19 cellular contexts compared by ENCODE assay signal in genomic region chr21:34878940-34879339, GRCh38.
DNase-seq lines count a peak whose midpoint lies in the region; ATAC-seq, FAIRE-seq and TF ChIP-seq lines count a peak whose summit lies in the region.
"Had no signal": no experiment of that assay in that cellular context is flagged by ENCODE, and none has a peak within 500 bp of the region (broad histone marks: within the 10 kb centered on the region; RNA-seq: fewer than 3 reads in every experiment).

No MANE protein-coding gene starts in this region.

- H3K4me3 Mint-ChIP-seq in HFFc6: no peak overlapping the region
- no peak overlapping the region for H3K4me3 Mint-ChIP-seq in astrocyte (ENCODE audit: unreplicated experiment)
- no peak overlapping the region for H3K4me3 Mint-ChIP-seq in stimulated activated naive B cell treated with anti-CD40 and anti-IgM and Interleukin-4, amounts not matched to agents 10 μg/mL and 1 μg/mL and 100 μg/mL, for 72 hours
- H3K4me3 Mint-ChIP-seq: H9, memory B cell, neural crest cell had no signal

- ATAC-seq in stimulated activated naive B cell treated with anti-CD40 and anti-IgM and Interleukin-4, amounts not matched to agents 10 μg/mL and 1 μg/mL and 100 μg/mL, for 72 hours (replicated peaks): no peak
- ATAC-seq in HG03135 (IDR thresholded peaks at IDR 0.05; ENCODE audit: unreplicated experiment) (no peak), HG03469 (IDR thresholded peaks at IDR 0.05; ENCODE audit: unreplicated experiment) (no peak)
- ATAC-seq: right cardiac atrium had no signal

- no peak overlapping the region for H3K27ac ChIP-seq in BLaER1
- no peak overlapping the region for H3K27ac ChIP-seq in astrocyte (ENCODE audit: low read depth, low read length)
- no peak overlapping the region for H3K27ac ChIP-seq in mesenchymal stem cell (ENCODE audit: low read length, poor library complexity, severe bottlenecking)
- H3K27ac ChIP-seq: WERI-Rb-1 had no signal

- H3K4ac ChIP-seq in mesenchymal stem cell (ENCODE audit: low read depth in 1 of 2, low read length in 2 of 2): no peak overlapping the region

- 100% methylated on average over 1 of the region's 2 CpGs for WGBS in mesenchymal stem cell

- no peak overlapping the region for H2BK5ac ChIP-seq in mesenchymal stem cell (ENCODE audit: low read depth, low read length, poor library complexity, severe bottlenecking)

- no peak overlapping the region for H2BK15ac ChIP-seq in mesenchymal stem cell (ENCODE audit: low read depth, poor library complexity, severe bottlenecking)

- H3K9ac ChIP-seq in BLaER1 (no peak overlapping the region), astrocyte (ENCODE audit: low read length) (peak overlapping the region; percentile 9), mesenchymal stem cell (ENCODE audit: low read length) (peak overlapping the region; percentile 100)

- H3K27me3 ChIP-seq in BLaER1 (no peaks in the 10 kb centered on the region), astrocyte (ENCODE audit: insufficient read depth, low read length) (no peaks in the 10 kb centered on the region), mesenchymal stem cell (ENCODE audit: control insufficient read depth in 1 of 2, insufficient read depth in 1 of 2, low read length in 2 of 2) (no peaks in the 10 kb centered on the region)

- FAIRE-seq in astrocyte (lab: Jason Lieb, UNC): no peak

- H3K9me3 Mint-ChIP-seq in HFFc6 (no peaks in the 10 kb centered on the region; the same call in 1 of the 2 replicates), astrocyte (ENCODE audit: unreplicated experiment) (no peaks in the 10 kb centered on the region)
- H3K9me3 Mint-ChIP-seq in stimulated activated naive B cell treated with anti-CD40 and anti-IgM and Interleukin-4, amounts not matched to agents 10 μg/mL and 1 μg/mL and 100 μg/mL, for 72 hours: no peaks in the 10 kb centered on the region
- H3K9me3 Mint-ChIP-seq: H9, memory B cell, neural crest cell had no signal

- no peak overlapping the region for H2BK120ac ChIP-seq in mesenchymal stem cell (ENCODE audit: low read depth, low read length)

- H3K4me3 ChIP-seq in BLaER1 (no peak overlapping the region), astrocyte (ENCODE audit: insufficient read depth, low read depth, low read length) (no peak overlapping the region), mesenchymal stem cell (ENCODE audit: insufficient read depth in 1 of 2, low read depth in 1 of 2, low read length in 2 of 2) (no peak overlapping the region)

- H4K8ac ChIP-seq in mesenchymal stem cell (ENCODE audit: low read length): no peak overlapping the region

- H3K4me2 ChIP-seq in BLaER1 (peak overlapping the region; percentile 30), astrocyte (ENCODE audit: low read length) (peak overlapping the region; percentile 56), mesenchymal stem cell (ENCODE audit: low read length, poor library complexity, severe bottlenecking) (no peak overlapping the region)

- no peak overlapping the region for H4K91ac ChIP-seq in mesenchymal stem cell (ENCODE audit: low read length)

- H4K20me1 ChIP-seq in BLaER1 (peaks cover 100% of the 10 kb centered on the region), astrocyte (ENCODE audit: insufficient read depth, low read length) (peaks cover 63% of the 10 kb centered on the region)

- no peaks in the 10 kb centered on the region for H3K9me3 ChIP-seq in BLaER1
- no peaks in the 10 kb centered on the region for H3K9me3 ChIP-seq in astrocyte (ENCODE audit: insufficient read depth, low read depth, low read length)
- H3K9me3 ChIP-seq in mesenchymal stem cell (ENCODE audit: control insufficient read depth, low read length): no peaks in the 10 kb centered on the region

- no peak overlapping the region for H2BK12ac ChIP-seq in mesenchymal stem cell (ENCODE audit: low read length in 2 of 2)

- H3K4me1 ChIP-seq in BLaER1 (peaks cover 100% of the 10 kb centered on the region), astrocyte (ENCODE audit: insufficient read depth, low read length) (peaks cover 42% of the 10 kb centered on the region), mesenchymal stem cell (ENCODE audit: control insufficient read depth, insufficient read depth, low read depth, low read length) (peaks cover 9% of the 10 kb centered on the region)

- peaks cover 6% of the 10 kb centered on the region; the same call in 1 of the 2 replicates for H3K27me3 Mint-ChIP-seq in HFFc6 (ENCODE audit: insufficient read depth)
- no peaks in the 10 kb centered on the region for H3K27me3 Mint-ChIP-seq in astrocyte (ENCODE audit: low read depth, unreplicated experiment)
- no peaks in the 10 kb centered on the region for H3K27me3 Mint-ChIP-seq in stimulated activated naive B cell treated with anti-CD40 and anti-IgM and Interleukin-4, amounts not matched to agents 10 μg/mL and 1 μg/mL and 100 μg/mL, for 72 hours
- H3K27me3 Mint-ChIP-seq: memory B cell had no signal

- H3K18ac ChIP-seq in mesenchymal stem cell (ENCODE audit: low read depth in 1 of 2, low read length in 2 of 2): no peak overlapping the region

- H2AK5ac ChIP-seq in mesenchymal stem cell (ENCODE audit: low read length, severe bottlenecking): no peak overlapping the region

- no peak overlapping the region for H2AFZ ChIP-seq in astrocyte (ENCODE audit: low read depth, low read length)
- no peak overlapping the region for H2AFZ ChIP-seq in mesenchymal stem cell (ENCODE audit: low read depth, low read length)

- peaks cover 13% of the 10 kb centered on the region for H3K79me1 ChIP-seq in mesenchymal stem cell (replicated peaks; ENCODE audit: low read length, poor library complexity, severe bottlenecking)

- H3K36me3 Mint-ChIP-seq in HFFc6 (ENCODE audit: low read depth) (peaks cover 81% of the 10 kb centered on the region), astrocyte (ENCODE audit: low read depth, unreplicated experiment) (peaks cover 23% of the 10 kb centered on the region)
- peaks cover 45 to 64% of the 10 kb centered on the region in 2 donors for H3K36me3 Mint-ChIP-seq in stimulated activated naive B cell treated with anti-CD40 and anti-IgM and Interleukin-4, amounts not matched to agents 10 μg/mL and 1 μg/mL and 100 μg/mL, for 72 hours

- no peak for DNase-seq in HFFc6
- no peak for DNase-seq in astrocyte (ENCODE audit: low read depth)
- peak; percentile 3 for DNase-seq in mesenchymal stem cell
- DNase-seq in stimulated activated naive B cell treated with anti-CD40 and anti-IgM and Interleukin-4, amounts not matched to agents 10 μg/mL and 1 μg/mL and 100 μg/mL, for 72 hours: no peak
- DNase-seq in anterior cingulate cortex (lab: John Stamatoyannopoulos, UW): no peak
- DNase-seq: C1 segment of cervical spinal cord; H9; KG1; NCI-H1436 treated with DMSO at 0.1 percent for 48 hours; NCI-H524 treated with DMSO at 0.1 percent for 48 hours; right cardiac atrium; stimulated activated CD4-positive, alpha-beta T cell treated with anti-CD3 and anti-CD28 coated beads, Interleukin-4, amount 100 ng/mL, for 24 hours; SW 1271; WERI-Rb-1 had no signal

- H3K4me1 Mint-ChIP-seq in HFFc6 (ENCODE audit: low read depth) (peaks cover 87% of the 10 kb centered on the region), astrocyte (ENCODE audit: low read depth, unreplicated experiment) (peaks cover 36% of the 10 kb centered on the region)
- H3K4me1 Mint-ChIP-seq in stimulated activated naive B cell treated with anti-CD40 and anti-IgM and Interleukin-4, amounts not matched to agents 10 μg/mL and 1 μg/mL and 100 μg/mL, for 72 hours: peaks cover 33 to 45% of the 10 kb centered on the region in 2 donors
- H3K4me1 Mint-ChIP-seq: neural crest cell had no signal

- H3K14ac ChIP-seq in mesenchymal stem cell (ENCODE audit: low read length in 2 of 2): no peak overlapping the region

- peaks cover 97% of the 10 kb centered on the region for H3K79me2 ChIP-seq in astrocyte (ENCODE audit: insufficient read depth, low read length)

- TF ChIP-seq CTCF in HFFc6 (IDR thresholded peaks at IDR 0.05): no peak
- no peak for TF ChIP-seq CTCF in astrocyte (IDR thresholded peaks at IDR 0.05; ENCODE audit: insufficient read depth, low read depth, low read length)

- peaks cover 90% of the 10 kb centered on the region for H3K36me3 ChIP-seq in BLaER1
- peaks cover 51% of the 10 kb centered on the region for H3K36me3 ChIP-seq in astrocyte (ENCODE audit: insufficient read depth, low read length)
- peaks cover 7 to 97% of the 10 kb centered on the region in 2 experiments for H3K36me3 ChIP-seq in mesenchymal stem cell (ENCODE audit: control insufficient read depth in 1 of 2, insufficient read depth in 2 of 2, low read depth in 1 of 2, low read length in 2 of 2)
- H3K36me3 ChIP-seq: WERI-Rb-1 had no signal

- peak overlapping the region; percentile 59; the same call in 1 of the 2 replicates for H3K27ac Mint-ChIP-seq in HFFc6
- no peak overlapping the region for H3K27ac Mint-ChIP-seq in astrocyte (ENCODE audit: unreplicated experiment)
- no peak overlapping the region for H3K27ac Mint-ChIP-seq in stimulated activated naive B cell treated with anti-CD40 and anti-IgM and Interleukin-4, amounts not matched to agents 10 μg/mL and 1 μg/mL and 100 μg/mL, for 72 hours
- H3K27ac Mint-ChIP-seq: H9, memory B cell had no signal

- no peak overlapping the region for H3K23ac ChIP-seq in mesenchymal stem cell (ENCODE audit: low read length in 2 of 2)
